Comparison of ENCODE assay signal across 9 cellular contexts in genomic region chr22:37230673-37231405, GRCh38. TPM values are rescaled to one million over a fixed set of nuclear protein-coding genes. Genes with fewer than 3 reads are reported as not detected.
DNase-seq lines count a peak whose midpoint lies in the region; ATAC-seq lines count a peak whose summit lies in the region.
"Had no signal": no experiment of that assay in that cellular context is flagged by ENCODE, and none has a peak within 500 bp of the region (broad histone marks: within the 10 kb centered on the region; RNA-seq: fewer than 3 reads in every experiment).

No MANE protein-coding gene starts in this region.

- H3K4me1 Mint-ChIP-seq in activated T-helper 1 cell treated with anti-CD3 and anti-CD28 coated beads, Interleukin-12 subunit alpha, Interleukin-12 subunit beta, Interleukin-2, Interleukin-4 antibody, amounts not matched to agents 30 ng/mL and 10 ng/mL and 1 ng/mL, durations not matched to agents 14 hours and 24 hours and 36 hours (ENCODE audit: low read depth) = peaks cover 88% of the 10 kb centered on the region

- peak overlapping the region; percentile 80 for H3K4me3 Mint-ChIP-seq in activated T-helper 1 cell treated with anti-CD3 and anti-CD28 coated beads, Interleukin-12 subunit alpha, Interleukin-12 subunit beta, Interleukin-2, Interleukin-4 antibody, amounts not matched to agents 30 ng/mL and 10 ng/mL and 1 ng/mL, durations not matched to agents 14 hours and 24 hours and 36 hours

- H3K27ac Mint-ChIP-seq in activated T-helper 1 cell treated with anti-CD3 and anti-CD28 coated beads, Interleukin-12 subunit alpha, Interleukin-12 subunit beta, Interleukin-2, Interleukin-4 antibody, amounts not matched to agents 30 ng/mL and 10 ng/mL and 1 ng/mL, durations not matched to agents 14 hours and 24 hours and 36 hours = peak overlapping the region; percentile 99

- no peaks in the 10 kb centered on the region for H3K27me3 Mint-ChIP-seq in activated T-helper 1 cell treated with anti-CD3 and anti-CD28 coated beads, Interleukin-12 subunit alpha, Interleukin-12 subunit beta, Interleukin-2, Interleukin-4 antibody, amounts not matched to agents 30 ng/mL and 10 ng/mL and 1 ng/mL, durations not matched to agents 14 hours and 24 hours and 36 hours (ENCODE audit: insufficient read depth)

- peaks cover 66% of the 10 kb centered on the region for H3K36me3 Mint-ChIP-seq in activated T-helper 1 cell treated with anti-CD3 and anti-CD28 coated beads, Interleukin-12 subunit alpha, Interleukin-12 subunit beta, Interleukin-2, Interleukin-4 antibody, amounts not matched to agents 30 ng/mL and 10 ng/mL and 1 ng/mL, durations not matched to agents 14 hours and 24 hours and 36 hours (ENCODE audit: low read depth)

- ATAC-seq in GM18502 (IDR thresholded peaks at IDR 0.05; ENCODE audit: poor library complexity, unreplicated experiment) = peak; percentile 32

- no peaks in the 10 kb centered on the region for H3K9me3 Mint-ChIP-seq in activated T-helper 1 cell treated with anti-CD3 and anti-CD28 coated beads, Interleukin-12 subunit alpha, Interleukin-12 subunit beta, Interleukin-2, Interleukin-4 antibody, amounts not matched to agents 30 ng/mL and 10 ng/mL and 1 ng/mL, durations not matched to agents 14 hours and 24 hours and 36 hours

- intact Hi-C loops in activated T-helper 1 cell treated with anti-CD3 and anti-CD28 coated beads, Interleukin-12 subunit alpha, Interleukin-12 subunit beta, Interleukin-2, Interleukin-4 antibody, amounts not matched to agents 30 ng/mL and 10 ng/mL and 1 ng/mL, durations not matched to agents 14 hours and 24 hours and 36 hours (cut with micrococcal nuclease) = loop anchor here (1.0 to 10.0 kb wide), 11 partner anchors 7 to 1474 kb away; partner anchors contain the start of genes CYTH4, GTPBP1 and JOSD1

- DNase-seq in HT1080 (ENCODE audit: low read depth) (peak; percentile 80), NCI-H774 (lab: John Stamatoyannopoulos, UW) (no peak), NCI-H146 (lab: John Stamatoyannopoulos, UW) (no peak), NCI-H128 (lab: John Stamatoyannopoulos, UW; ENCODE audit: unreplicated experiment) (no peak), dermis blood vessel endothelial cell (no peak)
- DNase-seq in activated T-helper 1 cell treated with anti-CD3 and anti-CD28 coated beads, Interleukin-12 subunit alpha, Interleukin-12 subunit beta, Interleukin-2, Interleukin-4 antibody, amounts not matched to agents 30 ng/mL and 10 ng/mL and 1 ng/mL, durations not matched to agents 14 hours and 24 hours and 36 hours (ENCODE audit: low spot score) = peak; percentile 68
- DNase-seq in stimulated activated CD4-positive, alpha-beta T cell treated with anti-CD3 and anti-CD28 coated beads, Interleukin-1b, Interleukin-23, amount 100 ng/mL, for 4 hours (ENCODE audit: low read depth in 2 of 2) = peak; percentile 61 to 67

RNA-seq across cellular contexts. Expression of gene RAC2, which starts 13.2 kb away (rescaled TPM):
- 162 and 246 TPM in 2 replicates for total RNA-seq in HT1080 (2014; rRNA removed; shearing (Covaris generic))
- polyA plus RNA-seq in HT1080 (2015; cell fraction: cytosol; rRNA removed) = 359 and 376 TPM in 2 replicates
- polyA plus RNA-seq in HT1080 (2015; cell fraction: nucleus; rRNA removed) = 178 and 198 TPM in 2 replicates
- total RNA-seq in activated T-helper 1 cell treated with anti-CD3 and anti-CD28 coated beads, Interleukin-12 subunit alpha, Interleukin-12 subunit beta, Interleukin-2, Interleukin-4 antibody, amounts not matched to agents 30 ng/mL and 10 ng/mL and 1 ng/mL, durations not matched to agents 14 hours and 24 hours and 36 hours = 592 and 614 TPM in 2 replicates
- total RNA-seq in dermis blood vessel endothelial cell = 11.2 and 32.4 TPM in 2 replicates

RNA-seq across cellular contexts. Expression of gene SSTR3, which starts 18.6 kb away (rescaled TPM):
- not detected in 2 replicates for total RNA-seq in HT1080 (2014; rRNA removed; shearing (Covaris generic))
- polyA plus RNA-seq in HT1080 (2015; cell fraction: cytosol; rRNA removed) = not detected in 2 replicates
- not detected in 2 replicates for polyA plus RNA-seq in HT1080 (2015; cell fraction: nucleus; rRNA removed)
- 2.3 TPM in 2 replicates for total RNA-seq in activated T-helper 1 cell treated with anti-CD3 and anti-CD28 coated beads, Interleukin-12 subunit alpha, Interleukin-12 subunit beta, Interleukin-2, Interleukin-4 antibody, amounts not matched to agents 30 ng/mL and 10 ng/mL and 1 ng/mL, durations not matched to agents 14 hours and 24 hours and 36 hours
- total RNA-seq in dermis blood vessel endothelial cell = not detected in 2 replicates
- total RNA-seq: RPMI7951 had no signal

RNA-seq across cellular contexts. Expression of gene C1QTNF6, which starts 42.8 kb away (rescaled TPM):
- 5.8 and 10.3 TPM in 2 replicates for total RNA-seq in HT1080 (2014; rRNA removed; shearing (Covaris generic))
- 11.2 and 11.6 TPM in 2 replicates for polyA plus RNA-seq in HT1080 (2015; cell fraction: cytosol; rRNA removed)
- 13.3 and 18.6 TPM in 2 replicates for polyA plus RNA-seq in HT1080 (2015; cell fraction: nucleus; rRNA removed)
- 4.8 and 4.9 TPM in 2 replicates for total RNA-seq in activated T-helper 1 cell treated with anti-CD3 and anti-CD28 coated beads, Interleukin-12 subunit alpha, Interleukin-12 subunit beta, Interleukin-2, Interleukin-4 antibody, amounts not matched to agents 30 ng/mL and 10 ng/mL and 1 ng/mL, durations not matched to agents 14 hours and 24 hours and 36 hours
- 3.1 and 12.5 TPM in 2 replicates for total RNA-seq in dermis blood vessel endothelial cell

RNA-seq across cellular contexts. Expression of gene CYTH4, which starts 51.5 kb away (rescaled TPM):
- total RNA-seq in HT1080 (2014; rRNA removed; shearing (Covaris generic)) = 0.33 and 2.6 TPM in 2 replicates
- polyA plus RNA-seq in HT1080 (2015; cell fraction: cytosol; rRNA removed) = 1.3 and 1.4 TPM in 2 replicates
- polyA plus RNA-seq in HT1080 (2015; cell fraction: nucleus; rRNA removed) = 4.4 and 4.5 TPM in 2 replicates
- 49.5 and 57.1 TPM in 2 replicates for total RNA-seq in activated T-helper 1 cell treated with anti-CD3 and anti-CD28 coated beads, Interleukin-12 subunit alpha, Interleukin-12 subunit beta, Interleukin-2, Interleukin-4 antibody, amounts not matched to agents 30 ng/mL and 10 ng/mL and 1 ng/mL, durations not matched to agents 14 hours and 24 hours and 36 hours
- under 0.01 TPM in 1 of 2 replicates, not detected in the other for total RNA-seq in dermis blood vessel endothelial cell

Comparison
In these comparisons a context has a peak if more than half of its experiments do, and no peak if none do; other contexts are left out.
1. DNase-seq: peak in HT1080 (single experiment), activated T-helper 1 cell treated with anti-CD3 and anti-CD28 coated beads, Interleukin-12 subunit alpha, Interleukin-12 subunit beta, Interleukin-2, Interleukin-4 antibody, amounts not matched to agents 30 ng/mL and 10 ng/mL and 1 ng/mL, durations not matched to agents 14 hours and 24 hours and 36 hours (single experiment) and stimulated activated CD4-positive, alpha-beta T cell treated with anti-CD3 and anti-CD28 coated beads, Interleukin-1b, Interleukin-23, amount 100 ng/mL, for 4 hours (2 of 2); none in NCI-H774 (single experiment), NCI-H146 (single experiment), NCI-H128 (single experiment) and dermis blood vessel endothelial cell (single experiment).